ENCODE assay signal across 9 cellular contexts in genomic region chr12:114166360-114166759, GRCh38.
DNase-seq lines count a peak whose midpoint lies in the region; ATAC-seq and TF ChIP-seq lines count a peak whose summit lies in the region.
"Had no signal": no experiment of that assay in that cellular context is flagged by ENCODE, and none has a peak within 500 bp of the region (broad histone marks: within the 10 kb centered on the region; RNA-seq: fewer than 3 reads in every experiment).

No MANE protein-coding gene starts in this region.

- H3K9me3 ChIP-seq in CD8-positive, alpha-beta memory T cell (ENCODE audit: low read length): no peaks in the 10 kb centered on the region

- POLR2A ChIA-PET in WTC11 (lab: Charles Lee): no interaction called here
- POLR2A ChIA-PET in CD8-positive, alpha-beta memory T cell (lab: Charles Lee): no interaction called here

- H3K27me3 Mint-ChIP-seq in WTC11 (ENCODE audit: low read depth): peaks cover 49% of the 10 kb centered on the region
- peaks cover 0 to 4% of the 10 kb centered on the region in 2 donors for H3K27me3 Mint-ChIP-seq in CD8-positive, alpha-beta memory T cell
- peaks cover 3% of the 10 kb centered on the region for H3K27me3 Mint-ChIP-seq in activated naive CD8-positive, alpha-beta T cell treated with anti-CD3 and anti-CD28 coated beads, Interleukin-2, amount 50 U/mL, for 24 hours
- H3K27me3 Mint-ChIP-seq: dendritic cell treated with granulocyte-macrophage colony-stimulating factor and Interleukin-4, amounts not matched to agents 40 ng/mL and 50 ng/mL, for 4 days had no signal

- no peaks in the 10 kb centered on the region for H3K4me1 ChIP-seq in CD8-positive, alpha-beta memory T cell (ENCODE audit: insufficient read depth, low read length)

- no peak overlapping the region for H3K27ac Mint-ChIP-seq in WTC11
- H3K27ac Mint-ChIP-seq in CD8-positive, alpha-beta memory T cell: no peak overlapping the region
- H3K27ac Mint-ChIP-seq in activated naive CD8-positive, alpha-beta T cell treated with anti-CD3 and anti-CD28 coated beads, Interleukin-2, amount 50 U/mL, for 24 hours: no peak overlapping the region
- H3K27ac Mint-ChIP-seq: dendritic cell treated with granulocyte-macrophage colony-stimulating factor and Interleukin-4, amounts not matched to agents 40 ng/mL and 50 ng/mL, for 4 days had no signal

- H3K9me3 Mint-ChIP-seq in WTC11: no peaks in the 10 kb centered on the region
- H3K9me3 Mint-ChIP-seq in CD8-positive, alpha-beta memory T cell: peaks cover 0 to 1% (median 0%) of the 10 kb centered on the region in 5 donors
- no peaks in the 10 kb centered on the region for H3K9me3 Mint-ChIP-seq in activated naive CD8-positive, alpha-beta T cell treated with anti-CD3 and anti-CD28 coated beads, Interleukin-2, amount 50 U/mL, for 24 hours
- H3K9me3 Mint-ChIP-seq: dendritic cell treated with granulocyte-macrophage colony-stimulating factor and Interleukin-4, amounts not matched to agents 40 ng/mL and 50 ng/mL, for 4 days had no signal

- no peaks in the 10 kb centered on the region for H3K36me3 ChIP-seq in CD8-positive, alpha-beta memory T cell (ENCODE audit: insufficient read depth, low read length)

- no peak overlapping the region for H3K4me3 ChIP-seq in HFF-Myc (replicated peaks; ENCODE audit: low read depth, low read length)
- no peak overlapping the region for H3K4me3 ChIP-seq in CD8-positive, alpha-beta memory T cell (ENCODE audit: low read length)

- peaks cover 11% of the 10 kb centered on the region for H3K4me1 Mint-ChIP-seq in WTC11
- no peaks in the 10 kb centered on the region for H3K4me1 Mint-ChIP-seq in CD8-positive, alpha-beta memory T cell
- no peaks in the 10 kb centered on the region for H3K4me1 Mint-ChIP-seq in activated naive CD8-positive, alpha-beta T cell treated with anti-CD3 and anti-CD28 coated beads, Interleukin-2, amount 50 U/mL, for 24 hours

- TF ChIP-seq CTCF in HFF-Myc (IDR thresholded peaks at IDR 0.05; ENCODE audit: low read depth, low read length, missing control alignments): peak; percentile 71
- TF ChIP-seq CTCF in WTC11 (IDR thresholded peaks at IDR 0.05): peak; percentile 68; the same call in 1 of the 2 replicates

- H3K36me3 Mint-ChIP-seq in WTC11: no peaks in the 10 kb centered on the region
- no peaks in the 10 kb centered on the region for H3K36me3 Mint-ChIP-seq in CD8-positive, alpha-beta memory T cell
- no peaks in the 10 kb centered on the region for H3K36me3 Mint-ChIP-seq in activated naive CD8-positive, alpha-beta T cell treated with anti-CD3 and anti-CD28 coated beads, Interleukin-2, amount 50 U/mL, for 24 hours (ENCODE audit: low read depth)

- no peak overlapping the region for H3K27ac ChIP-seq in CD8-positive, alpha-beta memory T cell (ENCODE audit: low read depth, low read length)

- no peak overlapping the region for H3K4me3 Mint-ChIP-seq in WTC11
- no peak overlapping the region for H3K4me3 Mint-ChIP-seq in CD8-positive, alpha-beta memory T cell
- H3K4me3 Mint-ChIP-seq in activated naive CD8-positive, alpha-beta T cell treated with anti-CD3 and anti-CD28 coated beads, Interleukin-2, amount 50 U/mL, for 24 hours: no peak overlapping the region
- H3K4me3 Mint-ChIP-seq: dendritic cell treated with granulocyte-macrophage colony-stimulating factor and Interleukin-4, amounts not matched to agents 40 ng/mL and 50 ng/mL, for 4 days had no signal

- peak; percentile 85 for ATAC-seq in WTC11
- no peak for ATAC-seq in activated CD4-positive, CD25-positive, alpha-beta regulatory T cell treated with anti-CD3 and anti-CD28 coated beads, Interleukin-2, amount 50 U/mL, for 24 hours
- no peak for ATAC-seq in activated naive CD8-positive, alpha-beta T cell treated with anti-CD3 and anti-CD28 coated beads, Interleukin-2, amount 50 U/mL, for 24 hours
- no peak for ATAC-seq in esophagus mucosa

- no peaks in the 10 kb centered on the region for H3K27me3 ChIP-seq in CD8-positive, alpha-beta memory T cell (ENCODE audit: insufficient read depth, low read length, poor library complexity, severe bottlenecking)

- CTCF ChIA-PET in WTC11 (lab: Charles Lee): interaction anchor here (0.6 to 3.8 kb wide), 31 partner anchors 9 to 457 kb away, joined by 3 to 34 read pairs (median 4); partner anchors contain the start of gene TBX5
- CTCF ChIA-PET in CD8-positive, alpha-beta memory T cell (lab: Charles Lee): no interaction called here

- peak; percentile 57 for DNase-seq in AG20443 (ENCODE audit: low spot score)
- DNase-seq in HFF-Myc (ENCODE audit: extremely low read depth, low read depth): peak; percentile 50
- DNase-seq in WTC11 (ENCODE audit: low spot score): peak; percentile 66
- DNase-seq in iris pigment epithelial cell (ENCODE audit: low read depth): peak; percentile 5
- DNase-seq in CD8-positive, alpha-beta memory T cell: no peak
- DNase-seq in activated naive CD8-positive, alpha-beta T cell treated with anti-CD3 and anti-CD28 coated beads, Interleukin-2, amount 50 U/mL, for 24 hours: no peak

TF ChIP-seq in WTC11, 78 proteins besides CTCF, POLR2A, EP300 and RAD21:
- TF ChIP-seq NFATC4 (CRISPR knock-in tag; IDR thresholded peaks at IDR 0.05) (no peak), HMGA2 (CRISPR knock-in tag; IDR thresholded peaks at IDR 0.05) (no peak), ATF3 (CRISPR knock-in tag; conservative IDR thresholded peaks at IDR 0.05) (no peak), USF2 (CRISPR knock-in tag; IDR thresholded peaks at IDR 0.05) (no peak), GTF2I (CRISPR knock-in tag; conservative IDR thresholded peaks at IDR 0.05) (no peak), ATF6 (CRISPR knock-in tag; IDR thresholded peaks at IDR 0.05) (no peak), MXD4 (CRISPR knock-in tag; IDR thresholded peaks at IDR 0.05; ENCODE audit: borderline replicate concordance) (no peak), CDX4 (CRISPR knock-in tag; IDR thresholded peaks at IDR 0.05; ENCODE audit: borderline replicate concordance) (no peak), ERG (CRISPR knock-in tag; IDR thresholded peaks at IDR 0.05) (no peak)
TF ChIP-seq in WTC11: peak in this region for 0.

Comparison
In these comparisons a context has a peak if more than half of its experiments do, and no peak if none do; other contexts are left out.
1. DNase-seq: peak in AG20443 (single experiment), HFF-Myc (single experiment), WTC11 (single experiment) and iris pigment epithelial cell (single experiment); none in CD8-positive, alpha-beta memory T cell (0 of 5) and activated naive CD8-positive, alpha-beta T cell treated with anti-CD3 and anti-CD28 coated beads, Interleukin-2, amount 50 U/mL, for 24 hours (single experiment).